Comparison of ENCODE assay signal across 20 cellular contexts in the genomic region with DNA sequence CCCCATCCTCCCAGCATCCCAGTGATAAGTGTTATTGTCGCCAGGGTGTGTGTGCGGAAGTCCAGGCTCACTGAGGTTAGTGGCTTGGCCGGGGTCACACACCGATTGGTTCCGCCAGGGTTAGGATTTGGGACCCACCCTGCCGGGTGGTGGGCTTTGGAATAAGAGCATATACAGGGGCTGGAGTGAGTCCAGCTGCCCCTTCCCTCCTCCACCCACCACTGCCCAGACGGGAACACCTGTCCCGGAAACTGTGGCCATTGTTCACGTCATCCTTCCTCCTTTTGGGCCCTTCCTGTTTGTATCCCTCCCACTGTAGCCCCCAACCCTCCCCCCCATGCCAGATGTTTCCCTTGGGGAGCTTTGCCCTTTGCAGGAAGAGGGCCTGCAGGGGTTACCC. TPM values are rescaled to one million over a fixed set of nuclear protein-coding genes. Genes with fewer than 3 reads are reported as not detected.
DNase-seq lines count a peak whose midpoint lies in the region; ATAC-seq and TF ChIP-seq lines count a peak whose summit lies in the region.
"Had no signal": no experiment of that assay in that cellular context is flagged by ENCODE, and none has a peak within 500 bp of the region (broad histone marks: within the 10 kb centered on the region; RNA-seq: fewer than 3 reads in every experiment).

No MANE protein-coding gene starts in this region.

- peak overlapping the region; percentile 79 for H3K4me2 ChIP-seq in OCI-LY1 (ENCODE audit: low read length)

- H3F3A ChIP-seq in OCI-LY1 (ENCODE audit: insufficient read depth, low read length) = no peaks in the 10 kb centered on the region

- H3K9me3 ChIP-seq in OCI-LY1 (ENCODE audit: low read length) (no peaks in the 10 kb centered on the region), upper lobe of left lung (no peaks in the 10 kb centered on the region)
- H3K9me3 ChIP-seq: adrenal gland, Caco-2, thyroid gland had no signal

- H3K9ac ChIP-seq in OCI-LY1 (ENCODE audit: low read length) = peak overlapping the region; percentile 89; the same call in 1 of the 2 replicates

- ATAC-seq in upper lobe of left lung (ENCODE audit: low FRiP score in 2 of 2) (peak in 1 of 2 donors; percentile 4), GM19023 (IDR thresholded peaks at IDR 0.05; ENCODE audit: unreplicated experiment) (no peak)
- ATAC-seq: left lobe of liver; sciatic nerve; stimulated activated effector memory CD8-positive, alpha-beta T cell treated with anti-CD3 and anti-CD28 coated beads, Interleukin-12 subunit alpha, Interleukin-12 subunit beta, amount 100 ng/mL, for 72 hours had no signal

- WGBS in upper lobe of left lung, 2 donors = 28 to 47% methylated on average over 2 to 9 of the region's 9 CpGs

- TF ChIP-seq POLR2A in GM15510 (IDR thresholded peaks at IDR 0.05; ENCODE audit: borderline replicate concordance, extremely low read depth, insufficient read length) (peak; percentile 13), upper lobe of left lung (IDR thresholded peaks at IDR 0.05) (no peak)

- peak in 2 of 4 donors; percentile 20 to 38 for TF ChIP-seq EP300 in upper lobe of left lung (IDR thresholded peaks at IDR 0.05)

- H3K27me3 ChIP-seq in OCI-LY1 (ENCODE audit: insufficient read depth, low read length) (no peaks in the 10 kb centered on the region), upper lobe of left lung (peaks cover 0 to 26% (median 15%) of the 10 kb centered on the region in 4 donors)
- H3K27me3 ChIP-seq: thyroid gland had no signal

- DNase-seq in germinal center (ENCODE audit: low spot score) = peak; percentile 42
- no peak for DNase-seq in upper lobe of left lung
- DNase-seq in activated naive CD4-positive, alpha-beta T cell treated with anti-CD3 and anti-CD28 coated beads, Interleukin-2, amount 50 U/mL, for 16 hours = no peak
- no peak for DNase-seq in NCI-H187 (lab: John Stamatoyannopoulos, UW)
- DNase-seq: activated CD4-positive, alpha-beta T cell treated with anti-CD3 and anti-CD28 coated beads, Interleukin-2, amount 10 ng/mL, durations not matched to agents 7 days and 5 days; activated CD8-positive, alpha-beta memory T cell treated with anti-CD3 and anti-CD28 coated beads, Interleukin-2, amount 50 U/mL, for 4 hours; activated effector memory CD4-positive, alpha-beta T cell treated with Interleukin-2 at 50 U/mL for 16 hours; adrenal gland; Caco-2; Kasumi-1; NCI-H1105; NCI-H2107; NCI-H510A treated with DMSO at 0.1 percent for 48 hours; thyroid gland had no signal

- H3K79me2 ChIP-seq in OCI-LY1 (ENCODE audit: insufficient read depth, low read length) = no peaks in the 10 kb centered on the region

- no peak overlapping the region for H2AFZ ChIP-seq in OCI-LY1 (ENCODE audit: low read length)

- H4K20me1 ChIP-seq in OCI-LY1 (ENCODE audit: insufficient read depth, low read length) = no peaks in the 10 kb centered on the region

- H3K4me3 ChIP-seq in OCI-LY1 (ENCODE audit: low read depth, low read length, poor library complexity, severe bottlenecking) (peak overlapping the region; percentile 40), upper lobe of left lung (no peak overlapping the region)
- H3K4me3 ChIP-seq: adrenal gland, thyroid gland had no signal

- TF ChIP-seq CTCF in OCI-LY1 (IDR thresholded peaks at IDR 0.05; ENCODE audit: low read length) (no peak), upper lobe of left lung (IDR thresholded peaks at IDR 0.05) (no peak)

- H3K36me3 ChIP-seq in OCI-LY1 (ENCODE audit: insufficient read depth, low read length) = peaks cover 16% of the 10 kb centered on the region; the same call in 1 of the 2 replicates
- H3K36me3 ChIP-seq in upper lobe of left lung = peaks cover 0 to 4% (median 0%) of the 10 kb centered on the region in 4 donors
- H3K36me3 ChIP-seq: adrenal gland, thyroid gland had no signal

- peaks cover 92% of the 10 kb centered on the region for H3K4me1 ChIP-seq in OCI-LY1 (ENCODE audit: insufficient read depth, low read length, severe bottlenecking)
- peaks cover 36 to 73% (median 44%) of the 10 kb centered on the region in 4 donors for H3K4me1 ChIP-seq in upper lobe of left lung

- H3K27ac ChIP-seq in OCI-LY1 (ENCODE audit: low read depth, low read length, poor library complexity, severe bottlenecking) = peak overlapping the region; percentile 97
- peak overlapping the region; percentile 11 to 79 (median 58) for H3K27ac ChIP-seq in upper lobe of left lung
- H3K27ac ChIP-seq: adrenal gland, thyroid gland had no signal

- no peaks in the 10 kb centered on the region for H3K9me2 ChIP-seq in OCI-LY1 (ENCODE audit: low read depth, low read length)

RNA-seq across cellular contexts. Expression of gene N4BP3, which starts 5.0 kb away (rescaled TPM):
- 10 to 100 TPM in 2 of 6 donors, 1 to 10 TPM in 4; 3.2 to 12.6 (median 5.8) TPM for total RNA-seq in upper lobe of left lung

RNA-seq across cellular contexts. Expression of gene RMND5B, which starts 12.5 kb away (rescaled TPM):
- 10 to 100 TPM; 36.2 to 70.2 (median 46.0) TPM for total RNA-seq in upper lobe of left lung

RNA-seq across cellular contexts. Expression of gene NHP2, which starts 35.3 kb away (rescaled TPM):
- 100 to 1,000 TPM in 2 of 6 donors, 10 to 100 TPM in 4; 61.0 to 117 (median 86.9) TPM for total RNA-seq in upper lobe of left lung
